In the genomic region with DNA sequence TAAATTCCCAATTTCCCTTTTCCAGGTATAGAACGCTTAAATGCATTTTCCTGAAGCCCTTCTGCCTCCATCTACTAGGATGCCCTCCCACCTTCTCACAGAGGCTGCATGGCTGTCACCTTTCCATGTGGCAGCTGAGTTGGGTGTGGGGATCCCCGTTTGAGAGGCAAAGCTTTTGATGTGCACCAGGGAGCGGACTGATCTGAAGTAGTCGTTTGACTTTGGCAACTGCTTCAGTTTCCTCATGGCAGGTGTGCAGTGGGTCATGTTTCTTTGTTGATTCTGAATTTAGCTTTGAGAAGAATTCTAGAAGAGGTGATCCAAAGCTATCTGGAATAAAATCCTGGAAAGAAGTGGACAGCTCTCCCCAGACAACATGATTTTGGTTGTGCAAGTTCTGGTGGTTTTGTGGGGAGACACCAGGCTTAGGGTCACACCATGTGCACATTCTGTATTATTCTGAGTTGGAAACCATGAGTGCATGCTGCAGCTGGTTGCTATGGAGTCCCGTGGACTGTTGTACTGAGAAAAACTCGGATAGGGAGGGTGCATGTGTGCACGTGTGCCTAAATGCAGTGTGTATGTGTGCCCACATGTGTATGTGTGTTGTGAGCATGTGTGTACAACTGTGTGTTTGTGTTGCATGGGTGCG, we compare ENCODE assay signal across 15 cellular contexts.
DNase-seq lines count a peak whose midpoint lies in the region; ATAC-seq and TF ChIP-seq lines count a peak whose summit lies in the region.
"Had no signal": no experiment of that assay in that cellular context is flagged by ENCODE, and none has a peak within 500 bp of the region (broad histone marks: within the 10 kb centered on the region; RNA-seq: fewer than 3 reads in every experiment).

No MANE protein-coding gene starts in this region.

- H2AK5ac ChIP-seq in trophoblast cell (ENCODE audit: low read length) = no peak overlapping the region

- no peak for ATAC-seq in GM18867 (IDR thresholded peaks at IDR 0.05; ENCODE audit: unreplicated experiment)

- H4K91ac ChIP-seq in trophoblast cell (ENCODE audit: low read depth, low read length) = no peak overlapping the region

- peaks cover 14 to 24% of the 10 kb centered on the region in 2 experiments for H3K4me1 ChIP-seq in trophoblast cell (ENCODE audit: control insufficient read depth in 1 of 2, insufficient read depth in 2 of 2, low read length in 2 of 2)

- no peaks in the 10 kb centered on the region for H3K36me3 ChIP-seq in trophoblast cell (ENCODE audit: control insufficient read depth in 1 of 2, insufficient read depth in 2 of 2, low read length in 2 of 2)

- H3K9me3 ChIP-seq in trophoblast cell (ENCODE audit: insufficient read depth, low read depth, low read length) = peaks cover 3% of the 10 kb centered on the region

- peaks cover 5% of the 10 kb centered on the region for H3K27me3 Mint-ChIP-seq in nephron (ENCODE audit: low read depth)

- no peak overlapping the region for H3K18ac ChIP-seq in trophoblast cell (ENCODE audit: low read length)

- H3K79me1 ChIP-seq in trophoblast cell (ENCODE audit: low read length) = peaks cover 16% of the 10 kb centered on the region

- peaks cover under 1% of the 10 kb centered on the region for H3K79me2 ChIP-seq in trophoblast cell (ENCODE audit: control insufficient read depth, insufficient read depth, low read length, poor library complexity)

- peaks cover 38% of the 10 kb centered on the region for H3K4me1 Mint-ChIP-seq in nephron

- H4K12ac ChIP-seq in trophoblast cell (ENCODE audit: low read depth, low read length) = no peak overlapping the region

- no peak overlapping the region for H2BK5ac ChIP-seq in trophoblast cell (ENCODE audit: low read depth, low read length, poor library complexity)

- H3K36me3 Mint-ChIP-seq in nephron (ENCODE audit: low read depth) = no peaks in the 10 kb centered on the region
- H3K36me3 Mint-ChIP-seq: T-cell had no signal

- H3K4me3 Mint-ChIP-seq in nephron = no peak overlapping the region
- H3K4me3 Mint-ChIP-seq: T-cell had no signal

- DNase-seq in COR-L47 (lab: John Stamatoyannopoulos, UW) (peak; percentile 12), NCI-H1105 treated with DMSO at 0.1 percent for 48 hours (lab: John Stamatoyannopoulos, UW) (peak; percentile 48), SHP77 treated with DMSO at 0.1 percent for 48 hours (lab: John Stamatoyannopoulos, UW) (peak; percentile 60), trophoblast cell (no peak), kidney glomerular epithelial cell (lab: John Stamatoyannopoulos, UW) (no peak)
- DNase-seq in stimulated activated CD4-positive, alpha-beta T cell treated with anti-CD3 and anti-CD28 coated beads, Interleukin-15, amount 100 ng/mL, for 24 hours = no peak
- DNase-seq: activated CD4-positive, alpha-beta T cell treated with anti-CD3 and anti-CD28 coated beads, Interleukin-2, amount 50 U/mL, for 48 hours; HCEC 1CT; hypothalamus; mammary epithelial cell; stimulated activated CD4-positive, alpha-beta T cell treated with anti-CD3 and anti-CD28 coated beads, Interleukin-2, amount 100 ng/mL, for 24 hours; T-cell had no signal

- H4K8ac ChIP-seq in trophoblast cell (ENCODE audit: low read depth, low read length) = no peak overlapping the region

- peaks cover 5% of the 10 kb centered on the region for H3K9me3 Mint-ChIP-seq in nephron

- no peak overlapping the region for H3K4me3 ChIP-seq in trophoblast cell (ENCODE audit: low read depth, low read length)

- no peak overlapping the region for H2AFZ ChIP-seq in trophoblast cell (ENCODE audit: insufficient read depth, low read length, poor library complexity)

- no peak overlapping the region for H3K14ac ChIP-seq in trophoblast cell (ENCODE audit: low read length)

- H3K27me3 ChIP-seq in trophoblast cell (ENCODE audit: insufficient read depth, low read length) = no peaks in the 10 kb centered on the region

- peak overlapping the region in 2 of 3 experiments; percentile 27 to 42 for H3K27ac Mint-ChIP-seq in nephron
- H3K27ac Mint-ChIP-seq: T-cell had no signal

- H2BK12ac ChIP-seq in trophoblast cell (ENCODE audit: low read length) = no peak overlapping the region

- H2BK120ac ChIP-seq in trophoblast cell (ENCODE audit: insufficient read depth, low read length, poor library complexity) = no peak overlapping the region

- TF ChIP-seq CTCF in nephron (IDR thresholded peaks at IDR 0.05; ENCODE audit: unreplicated experiment in 3 of 3) = no peak

- H3K23ac ChIP-seq in trophoblast cell (ENCODE audit: low read length) = no peak overlapping the region

- WGBS in trophoblast cell (ENCODE audit: extremely low coverage, insufficient coverage, insufficient read length) = no CpG with 5 or more reads among the region's 8 CpGs

- H3K9ac ChIP-seq in trophoblast cell (ENCODE audit: low read length) = no peak overlapping the region

- H3K4ac ChIP-seq in trophoblast cell (ENCODE audit: low read depth, low read length) = no peak overlapping the region

- no peak overlapping the region for H3K4me2 ChIP-seq in trophoblast cell (ENCODE audit: low read length)

- no peak overlapping the region for H3K27ac ChIP-seq in trophoblast cell (ENCODE audit: low read depth, low read length)
- H3K27ac ChIP-seq: epithelial cell of prostate had no signal

Comparison
In these comparisons a context has a peak if more than half of its experiments do, and no peak if none do; other contexts are left out.
1. DNase-seq: peak in COR-L47 (single experiment), NCI-H1105 treated with DMSO at 0.1 percent for 48 hours (single experiment) and SHP77 treated with DMSO at 0.1 percent for 48 hours (single experiment); none in trophoblast cell (0 of 2), stimulated activated CD4-positive, alpha-beta T cell treated with anti-CD3 and anti-CD28 coated beads, Interleukin-15, amount 100 ng/mL, for 24 hours (single experiment) and kidney glomerular epithelial cell (single experiment).